9 cellular contexts compared by ENCODE assay signal in genomic region chr6:100719883-100720682, GRCh38.
A peak's percentile ranks its signal among the peaks of the same experiment; 100 is the strongest.
DNase-seq lines count a peak whose midpoint lies in the region; ATAC-seq and TF ChIP-seq lines count a peak whose summit lies in the region.
"Had no signal": no experiment of that assay in that cellular context is flagged by ENCODE, and none has a peak within 500 bp of the region (broad histone marks: within the 10 kb centered on the region; RNA-seq: fewer than 3 reads in every experiment).

No MANE protein-coding gene starts in this region.

- ATAC-seq in GM19395 (IDR thresholded peaks at IDR 0.05; ENCODE audit: unreplicated experiment) (peak; percentile 72), natural killer cell (peak in 2 of 3 donors; percentile 46 to 52), GM19023 (IDR thresholded peaks at IDR 0.05; ENCODE audit: unreplicated experiment) (no peak)

- H3K36me3 ChIP-seq in BLaER1 (peaks cover 15% of the 10 kb centered on the region), colonic mucosa (no peaks in the 10 kb centered on the region)

- DNase-seq in NCI-H1694 treated with DMSO at 0.1 percent for 48 hours (lab: John Stamatoyannopoulos, UW): peak; percentile 30
- DNase-seq in colonic mucosa: no peak
- DNase-seq in natural killer cell: no peak
- no peak for DNase-seq in retina
- DNase-seq in activated CD8-positive, alpha-beta memory T cell treated with anti-CD3 and anti-CD28 coated beads, Interleukin-2, amount 50 U/mL, for 4 hours: no peak

- no peak overlapping the region for H3K4me3 ChIP-seq in BLaER1
- no peak overlapping the region for H3K4me3 ChIP-seq in colonic mucosa

- H3K36me3 Mint-ChIP-seq in natural killer cell: no peaks in the 10 kb centered on the region

- no peaks in the 10 kb centered on the region for H4K20me1 ChIP-seq in BLaER1

- 0 out of 2 replicates have a peak overlapping the region, but pooled peaks have one; percentile 7 for H3K4me2 ChIP-seq in BLaER1

- H3K27ac ChIP-seq in BLaER1 (no peak overlapping the region), colonic mucosa (no peak overlapping the region)

- H3K4me1 ChIP-seq in BLaER1: no peaks in the 10 kb centered on the region
- H3K4me1 ChIP-seq in colonic mucosa: no peaks in the 10 kb centered on the region

- H3K9me3 Mint-ChIP-seq in natural killer cell: no peaks in the 10 kb centered on the region

- peak overlapping the region; percentile 82 for H3K4me3 Mint-ChIP-seq in natural killer cell
- H3K4me3 Mint-ChIP-seq: memory B cell had no signal

- H3K27ac Mint-ChIP-seq in natural killer cell: peak overlapping the region; percentile 77 to 78

- TF ChIP-seq CTCF in colonic mucosa (IDR thresholded peaks at IDR 0.05): peak; percentile 29
- peak; percentile 67 for TF ChIP-seq CTCF in natural killer cell (IDR thresholded peaks at IDR 0.05)

- H3K9me3 ChIP-seq in BLaER1 (peaks cover 5% of the 10 kb centered on the region; the same call in 1 of the 2 replicates), colonic mucosa (no peaks in the 10 kb centered on the region)

- H3K9ac ChIP-seq in BLaER1 (no peak overlapping the region), colonic mucosa (ENCODE audit: low read depth in 2 of 2, low read length in 2 of 2) (no peak overlapping the region)

- H3K27me3 ChIP-seq in BLaER1: no peaks in the 10 kb centered on the region
- H3K27me3 ChIP-seq in colonic mucosa: no peaks in the 10 kb centered on the region

- peaks cover 11% of the 10 kb centered on the region in 2 donors for H3K4me1 Mint-ChIP-seq in natural killer cell

- H3K27me3 Mint-ChIP-seq in natural killer cell (ENCODE audit: low read depth in 2 of 2): no peaks in the 10 kb centered on the region
- H3K27me3 Mint-ChIP-seq: memory B cell had no signal

- intact Hi-C loops in colonic mucosa (cut with DNase I): no loop called here
- intact Hi-C loops in natural killer cell (cut with micrococcal nuclease): loop anchor here (5.0 kb wide), 1 partner anchor 718 kb away; no protein-coding TSS in a partner anchor
